1 cellular context compared by ENCODE assay signal in genomic region chr17:75557075-75557851, GRCh38.
A peak's percentile ranks its signal among the peaks of the same experiment; 100 is the strongest.
TF ChIP-seq lines count a peak whose summit lies in the region.

No MANE protein-coding gene starts in this region.

TF ChIP-seq in K562, 482 proteins besides CTCF, POLR2A, EP300 and RAD21 (continued from another document and continues in another):
- TF ChIP-seq E4F1 (CRISPR knock-in tag; IDR thresholded peaks at IDR 0.05; ENCODE audit: borderline replicate concordance): no peak
- no peak for TF ChIP-seq ZNF592 (IDR thresholded peaks at IDR 0.05)
- TF ChIP-seq TAL1 (IDR thresholded peaks at IDR 0.05): no peak
- no peak for TF ChIP-seq HIVEP1 (CRISPR knock-in tag; IDR thresholded peaks at IDR 0.05)
- TF ChIP-seq ZNF431 (CRISPR knock-in tag; IDR thresholded peaks at IDR 0.05): no peak
- TF ChIP-seq FOXP1 (CRISPR knock-in tag; IDR thresholded peaks at IDR 0.05): no peak
- TF ChIP-seq ZNF384 (IDR thresholded peaks at IDR 0.05; ENCODE audit: low read depth, low read length): peak; percentile 60; the same call in 1 of the 2 replicates
- no peak for TF ChIP-seq ZBTB2 (IDR thresholded peaks at IDR 0.05)
- TF ChIP-seq BACH1 (tag; IDR thresholded peaks at IDR 0.05): no peak
- TF ChIP-seq NR2C2 (CRISPR knock-in tag; IDR thresholded peaks at IDR 0.05): no peak
- peak; percentile 65 for TF ChIP-seq NR2C2 (tag; IDR thresholded peaks at IDR 0.05)
- TF ChIP-seq ZNF699 (CRISPR knock-in tag; IDR thresholded peaks at IDR 0.05; ENCODE audit: insufficient replicate concordance): no peak
- no peak for TF ChIP-seq PRPF4 (IDR thresholded peaks at IDR 0.05; ENCODE audit: insufficient read depth, low read depth, low read length, poor library complexity, severe bottlenecking)
- TF ChIP-seq CREBBP (IDR thresholded peaks at IDR 0.05; ENCODE audit: low read depth, low read length): no peak
- no peak for TF ChIP-seq SNIP1 (IDR thresholded peaks at IDR 0.05; ENCODE audit: low read depth)
- TF ChIP-seq U2AF1 (optimal IDR thresholded peaks at IDR 0.05; ENCODE audit: low read depth, low read length): no peak
- no peak for TF ChIP-seq ZBTB49 (CRISPR knock-in tag; IDR thresholded peaks at IDR 0.05; ENCODE audit: borderline replicate concordance)
- TF ChIP-seq EP400 (IDR thresholded peaks at IDR 0.05): no peak
- TF ChIP-seq JUN (IDR thresholded peaks at IDR 0.05; ENCODE audit: borderline replicate concordance, low read depth, low read length): peak; percentile 71; the same call in 1 of the 2 replicates
- TF ChIP-seq JUN (CRISPR knock-in tag; IDR thresholded peaks at IDR 0.05; ENCODE audit: borderline replicate concordance): no peak
- TF ChIP-seq BRD4 (IDR thresholded peaks at IDR 0.05): no peak
- TF ChIP-seq SFPQ (IDR thresholded peaks at IDR 0.05; ENCODE audit: low read depth, low read length): no peak
- TF ChIP-seq KDM1A (IDR thresholded peaks at IDR 0.05): 0 out of 4 replicates have a peak, but pooled peaks of 1 of the 2 experiments have one; percentile 14
- peak; percentile 23; the same call in 1 of the 2 replicates for TF ChIP-seq GATA2 (CRISPR knock-in tag; IDR thresholded peaks at IDR 0.05)
- no peak for TF ChIP-seq CREB3L1 (IDR thresholded peaks at IDR 0.05; ENCODE audit: borderline replicate concordance, low read depth)
- TF ChIP-seq STAT6 (CRISPR knock-in tag; IDR thresholded peaks at IDR 0.05): no peak
- TF ChIP-seq ZNF644 (tag; IDR thresholded peaks at IDR 0.05; ENCODE audit: low read depth): no peak
- no peak for TF ChIP-seq BDP1 (IDR thresholded peaks at IDR 0.05; ENCODE audit: insufficient read depth, insufficient read length)
- no peak for TF ChIP-seq EZH2 (IDR thresholded peaks at IDR 0.05; ENCODE audit: borderline replicate concordance, low read depth, low read length)
- no peak for TF ChIP-seq MCM3 (IDR thresholded peaks at IDR 0.05)
- TF ChIP-seq SMAD4 (CRISPR knock-in tag; conservative IDR thresholded peaks at IDR 0.05): no peak
- TF ChIP-seq TRIM24 (IDR thresholded peaks at IDR 0.05): no peak
- TF ChIP-seq ZNF584 (CRISPR knock-in tag; IDR thresholded peaks at IDR 0.05; ENCODE audit: low read depth): peak; percentile 80
- TF ChIP-seq ATF6 (CRISPR knock-in tag; IDR thresholded peaks at IDR 0.05): no peak
- TF ChIP-seq NFRKB (IDR thresholded peaks at IDR 0.05; ENCODE audit: low read depth): no peak
- no peak for TF ChIP-seq SMAD2 (IDR thresholded peaks at IDR 0.05; ENCODE audit: low read depth, low read length)
- no peak for TF ChIP-seq PATZ1 (CRISPR knock-in tag; IDR thresholded peaks at IDR 0.05; ENCODE audit: borderline replicate concordance)
- TF ChIP-seq ASH1L (IDR thresholded peaks at IDR 0.05; ENCODE audit: borderline replicate concordance, low read depth, partially characterized antibody): no peak
